25 cellular contexts compared by ENCODE assay signal in genomic region chr6:144390886-144391285, GRCh38.
DNase-seq lines count a peak whose midpoint lies in the region; ATAC-seq and TF ChIP-seq lines count a peak whose summit lies in the region.
"Had no signal": no experiment of that assay in that cellular context is flagged by ENCODE, and none has a peak within 500 bp of the region (broad histone marks: within the 10 kb centered on the region; RNA-seq: fewer than 3 reads in every experiment).

No MANE protein-coding gene starts in this region.

- H3K27me3 Mint-ChIP-seq in stimulated activated naive CD8-positive, alpha-beta T cell treated with anti-CD3 and anti-CD28 coated beads, Interleukin-15, amount 100 ng/mL, for 72 hours = no peaks in the 10 kb centered on the region

- H3K27ac Mint-ChIP-seq in stimulated activated naive CD8-positive, alpha-beta T cell treated with anti-CD3 and anti-CD28 coated beads, Interleukin-15, amount 100 ng/mL, for 72 hours = no peak overlapping the region
- H3K27ac Mint-ChIP-seq: CD8-positive, alpha-beta T cell had no signal

- DNase-seq in AG10803 (ENCODE audit: low read depth) = peak; percentile 35
- peak; percentile 29 for DNase-seq in fibroblast of mammary gland (ENCODE audit: low read depth)
- DNase-seq in iris pigment epithelial cell (ENCODE audit: low read depth) = peak; percentile 17
- DNase-seq in stimulated activated naive CD8-positive, alpha-beta T cell treated with anti-CD3 and anti-CD28 coated beads, Interleukin-15, amount 100 ng/mL, for 72 hours = no peak
- DNase-seq in GDM1 (lab: John Stamatoyannopoulos, UW) = no peak
- DNase-seq in stimulated activated CD4-positive, alpha-beta T cell treated with anti-CD3 and anti-CD28 coated beads, Interleukin-4, amount 100 ng/mL, for 4 hours = no peak
- DNase-seq: C1 segment of cervical spinal cord; Caco-2; CD8-positive, alpha-beta T cell; HCEC 1CT; NCI-H1092 treated with DMSO at 0.1 percent for 48 hours; NCI-H1436; NCI-H187; NCI-H2081 treated with DMSO at 0.1 percent for 48 hours; NCI-H2171; NCI-H226; NCI-H510A; NCI-H69; SHP77 had no signal

- H3K4me3 Mint-ChIP-seq in stimulated activated naive CD8-positive, alpha-beta T cell treated with anti-CD3 and anti-CD28 coated beads, Interleukin-15, amount 100 ng/mL, for 72 hours = no peak overlapping the region
- H3K4me3 Mint-ChIP-seq: CD8-positive, alpha-beta T cell; IgD-negative memory B cell had no signal

- TF ChIP-seq EP300 in Ishikawa (IDR thresholded peaks at IDR 0.05; ENCODE audit: borderline replicate concordance) = no peak

- H3K4me3 ChIP-seq in AG10803 (ENCODE audit: low read length) (no peak overlapping the region), fibroblast of mammary gland (ENCODE audit: control insufficient read depth, low read depth, low read length) (no peak overlapping the region)
- H3K4me3 ChIP-seq: A549, GM23338 had no signal

- H3K9me3 Mint-ChIP-seq in stimulated activated naive CD8-positive, alpha-beta T cell treated with anti-CD3 and anti-CD28 coated beads, Interleukin-15, amount 100 ng/mL, for 72 hours = peaks cover 6 to 10% of the 10 kb centered on the region in 2 donors
- H3K9me3 Mint-ChIP-seq: CD8-positive, alpha-beta T cell; GM23338; IgD-negative memory B cell had no signal

- peaks cover 23% of the 10 kb centered on the region for H3K4me1 Mint-ChIP-seq in stimulated activated naive CD8-positive, alpha-beta T cell treated with anti-CD3 and anti-CD28 coated beads, Interleukin-15, amount 100 ng/mL, for 72 hours

- ATAC-seq in GM19455 (IDR thresholded peaks at IDR 0.05; ENCODE audit: unreplicated experiment) = no peak
- no peak for ATAC-seq in stimulated activated naive CD8-positive, alpha-beta T cell treated with anti-CD3 and anti-CD28 coated beads, Interleukin-15, amount 100 ng/mL, for 72 hours
- ATAC-seq: A549; CD8-positive, alpha-beta T cell; Panc1 had no signal

- TF ChIP-seq RAD21 in Ishikawa (IDR thresholded peaks at IDR 0.05; ENCODE audit: low read depth) = no peak

- no peak for TF ChIP-seq CTCF in AG10803 (conservative IDR thresholded peaks at IDR 0.05; ENCODE audit: low read length)
- TF ChIP-seq CTCF in fibroblast of mammary gland (conservative IDR thresholded peaks at IDR 0.05; ENCODE audit: control insufficient read depth, insufficient read depth, low read depth, low read length) = no peak

TF ChIP-seq in Ishikawa, 13 proteins besides CTCF, POLR2A, EP300 and RAD21:
- TF ChIP-seq TEAD4 (IDR thresholded peaks at IDR 0.05) = peak; percentile 42; the same call in 1 of the 2 replicates
- TF ChIP-seq MAX (IDR thresholded peaks at IDR 0.05) = no peak
- TF ChIP-seq YY1 (IDR thresholded peaks at IDR 0.05; ENCODE audit: low read depth) = no peak
- no peak for TF ChIP-seq EGR1 (IDR thresholded peaks at IDR 0.05)
- TF ChIP-seq TCF12 (IDR thresholded peaks at IDR 0.05; ENCODE audit: low read depth) = no peak

Comparison
In these comparisons a context has a peak if more than half of its experiments do, and no peak if none do; other contexts are left out.
1. DNase-seq: peak in AG10803 (single experiment), fibroblast of mammary gland (single experiment) and iris pigment epithelial cell (single experiment); none in stimulated activated naive CD8-positive, alpha-beta T cell treated with anti-CD3 and anti-CD28 coated beads, Interleukin-15, amount 100 ng/mL, for 72 hours (0 of 2), GDM1 (single experiment) and stimulated activated CD4-positive, alpha-beta T cell treated with anti-CD3 and anti-CD28 coated beads, Interleukin-4, amount 100 ng/mL, for 4 hours (0 of 2).